14 cellular contexts compared by ENCODE assay signal in the genomic region with DNA sequence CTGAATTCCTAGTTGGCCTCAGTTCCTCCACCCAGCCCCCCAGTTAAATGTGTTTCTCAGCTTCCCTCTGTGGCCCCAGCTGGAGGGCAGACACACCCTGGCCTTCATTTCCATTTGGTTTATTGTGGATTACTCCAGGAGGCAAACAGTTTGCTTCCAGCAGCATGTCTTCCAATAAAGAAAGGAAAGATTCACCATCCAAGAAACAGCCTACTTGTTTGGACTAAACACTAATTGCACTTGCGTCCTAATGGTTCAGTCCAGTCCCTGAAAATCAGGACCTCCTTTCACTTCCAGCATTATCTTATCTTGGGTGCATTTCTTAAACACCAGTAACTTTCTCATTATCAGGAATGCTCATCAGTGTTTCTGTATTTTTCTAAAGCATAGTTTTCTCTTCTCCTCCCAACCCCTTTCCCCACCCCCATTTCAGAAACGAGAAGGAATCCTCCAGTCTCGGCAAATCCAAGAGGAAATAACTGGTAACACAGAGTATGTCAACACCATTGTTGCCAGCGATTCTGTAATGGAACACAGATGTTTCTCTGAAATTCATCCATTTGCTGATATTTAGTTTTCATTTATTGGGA.
DNase-seq lines count a peak whose midpoint lies in the region; ATAC-seq, FAIRE-seq and TF ChIP-seq lines count a peak whose summit lies in the region.
"Had no signal": no experiment of that assay in that cellular context is flagged by ENCODE, and none has a peak within 500 bp of the region (broad histone marks: within the 10 kb centered on the region; RNA-seq: fewer than 3 reads in every experiment).

No MANE protein-coding gene starts in this region.

- H3K36me3 Mint-ChIP-seq in activated CD4-positive, alpha-beta memory T cell treated with anti-CD3 and anti-CD28 coated beads for 36 hours: no peaks in the 10 kb centered on the region

- peak overlapping the region; percentile 47 for H3K4me3 ChIP-seq in GM23248
- H3K4me3 ChIP-seq in bronchial epithelial cell (ENCODE audit: low read depth, low read length): no peak overlapping the region
- H3K4me3 ChIP-seq in skeletal muscle tissue (ENCODE audit: low read length in 3 of 3): no peak overlapping the region

- no peaks in the 10 kb centered on the region for H4K20me1 ChIP-seq in GM23248 (ENCODE audit: insufficient read depth)

- ATAC-seq in left ventricle myocardium superior (peak; percentile 79), GM18861 (IDR thresholded peaks at IDR 0.05; ENCODE audit: unreplicated experiment) (no peak)

- DNase-seq in GM23248 (peak; percentile 85), bronchial epithelial cell (ENCODE audit: low read depth) (no peak), left ventricle myocardium superior (peak; percentile 51), NOMO-1 (lab: John Stamatoyannopoulos, UW; ENCODE audit: unreplicated experiment in 2 of 2) (no peak), inferior parietal cortex (ENCODE audit: extremely low spot score) (no peak)
- no peak for DNase-seq in activated CD4-positive, alpha-beta memory T cell treated with anti-CD3 and anti-CD28 coated beads for 36 hours
- DNase-seq: activated CD4-positive, CD25-positive, alpha-beta regulatory T cell treated with anti-CD3 and anti-CD28 coated beads, Interleukin-2, amount 50 U/mL, for 72 hours; CD4-positive, alpha-beta T cell; SHP77 treated with DMSO at 0.1 percent for 48 hours; stimulated activated CD4-positive, alpha-beta T cell treated with anti-CD3 and anti-CD28 coated beads, Interleukin-4, amount 100 ng/mL, for 24 hours had no signal

- H3K27me3 Mint-ChIP-seq in activated CD4-positive, alpha-beta memory T cell treated with anti-CD3 and anti-CD28 coated beads for 36 hours: peaks cover 2% of the 10 kb centered on the region
- H3K27me3 Mint-ChIP-seq: CD4-positive, alpha-beta T cell had no signal

- in situ Hi-C loops in GM23248 (cut with MboI): no loop called here

- peaks cover 37% of the 10 kb centered on the region for H3F3A ChIP-seq in GM23248 (ENCODE audit: insufficient read depth)

- no peak overlapping the region for H3K27ac Mint-ChIP-seq in activated CD4-positive, alpha-beta memory T cell treated with anti-CD3 and anti-CD28 coated beads for 36 hours
- H3K27ac Mint-ChIP-seq: CD4-positive, alpha-beta T cell had no signal

- H3K9me3 ChIP-seq in GM23248 (ENCODE audit: low read depth) (no peaks in the 10 kb centered on the region), skeletal muscle tissue (ENCODE audit: control insufficient read depth in 3 of 3, low read length in 3 of 3) (no peaks in the 10 kb centered on the region)

- no peak for TF ChIP-seq CTCF in bronchial epithelial cell (IDR thresholded peaks at IDR 0.05; ENCODE audit: insufficient read depth, low read length, severe bottlenecking)

- H3K27ac ChIP-seq in GM23248: peak overlapping the region; percentile 79
- peak overlapping the region; percentile 34 for H3K27ac ChIP-seq in skeletal muscle tissue (ENCODE audit: low read depth, low read length)

- H3K27me3 ChIP-seq in GM23248 (replicated peaks; ENCODE audit: insufficient read depth) (no peaks in the 10 kb centered on the region), bronchial epithelial cell (ENCODE audit: control insufficient read depth, insufficient read depth, low read length) (no peaks in the 10 kb centered on the region), skeletal muscle tissue (ENCODE audit: control insufficient read depth in 3 of 3, insufficient read depth in 3 of 3, low read length in 3 of 3) (no peaks in the 10 kb centered on the region)

- POLR2A ChIA-PET in activated CD4-positive, alpha-beta memory T cell treated with anti-CD3 and anti-CD28 coated beads for 36 hours (lab: Charles Lee): no interaction called here

- H3K9ac ChIP-seq in GM23248 (peak overlapping the region; percentile 36), skeletal muscle tissue (ENCODE audit: low read depth in 1 of 3, low read length in 3 of 3) (no peak overlapping the region)

- no peaks in the 10 kb centered on the region for H3K9me2 ChIP-seq in GM23248 (ENCODE audit: insufficient read depth)

- H3K4me1 ChIP-seq in GM23248 (ENCODE audit: insufficient read depth): peaks cover 38% of the 10 kb centered on the region
- H3K4me1 ChIP-seq in skeletal muscle tissue (ENCODE audit: control insufficient read depth in 3 of 3, insufficient read depth in 3 of 3, low read length in 3 of 3): peaks cover 4 to 7% (median 6%) of the 10 kb centered on the region in 3 donors

- 0 out of 2 replicates have a peak overlapping the region, but pooled peaks have one; percentile 3 for H2AFZ ChIP-seq in GM23248

- H3K36me3 ChIP-seq in GM23248 (ENCODE audit: low read depth) (peaks cover 31% of the 10 kb centered on the region; the same call in 1 of the 2 replicates), bronchial epithelial cell (ENCODE audit: control insufficient read depth, insufficient read depth, low read length) (no peaks in the 10 kb centered on the region), skeletal muscle tissue (ENCODE audit: control insufficient read depth in 3 of 3, insufficient read depth in 3 of 3, low read length in 3 of 3) (peaks cover 0 to 16% (median 0%) of the 10 kb centered on the region in 3 donors)

- H3K4me1 Mint-ChIP-seq in activated CD4-positive, alpha-beta memory T cell treated with anti-CD3 and anti-CD28 coated beads for 36 hours (ENCODE audit: low read depth): no peaks in the 10 kb centered on the region

- H3K4me3 Mint-ChIP-seq in activated CD4-positive, alpha-beta memory T cell treated with anti-CD3 and anti-CD28 coated beads for 36 hours: no peak overlapping the region
- H3K4me3 Mint-ChIP-seq: CD4-positive, alpha-beta T cell; neural crest cell had no signal

- peak; percentile 23 for FAIRE-seq in bronchial epithelial cell (lab: Jason Lieb, UNC)
- FAIRE-seq: H54 had no signal

- H3K9me3 Mint-ChIP-seq in activated CD4-positive, alpha-beta memory T cell treated with anti-CD3 and anti-CD28 coated beads for 36 hours: no peaks in the 10 kb centered on the region
- H3K9me3 Mint-ChIP-seq: CD4-positive, alpha-beta T cell; neural crest cell had no signal

- H3K4me2 ChIP-seq in GM23248 (ENCODE audit: unreplicated experiment): peak overlapping the region; percentile 69

- CTCF ChIA-PET in activated CD4-positive, alpha-beta memory T cell treated with anti-CD3 and anti-CD28 coated beads for 36 hours (lab: Charles Lee): no interaction called here

- H3K79me2 ChIP-seq in GM23248 (ENCODE audit: insufficient read depth): no peaks in the 10 kb centered on the region

- intact Hi-C loops in left ventricle myocardium superior (cut with micrococcal nuclease): no loop called here
- intact Hi-C loops in activated CD4-positive, alpha-beta memory T cell treated with anti-CD3 and anti-CD28 coated beads for 36 hours (cut with micrococcal nuclease): no loop called here

- 4 to 5% methylated on average over 4 of the region's 4 CpGs for WGBS in GM23248 (ENCODE audit: low coverage in 1 of 2, low lambda C conversion rate in 2 of 2, missing lambda C conversion rate in 2 of 2), 2 experiments

Comparison
In these comparisons a context has a peak if more than half of its experiments do, and no peak if none do; other contexts are left out.
1. DNase-seq: peak in GM23248 (single experiment) and left ventricle myocardium superior (single experiment); none in bronchial epithelial cell (single experiment), NOMO-1 (0 of 2), inferior parietal cortex (single experiment) and activated CD4-positive, alpha-beta memory T cell treated with anti-CD3 and anti-CD28 coated beads for 36 hours (single experiment).